8 cellular contexts compared by ENCODE assay signal in the genomic region with DNA sequence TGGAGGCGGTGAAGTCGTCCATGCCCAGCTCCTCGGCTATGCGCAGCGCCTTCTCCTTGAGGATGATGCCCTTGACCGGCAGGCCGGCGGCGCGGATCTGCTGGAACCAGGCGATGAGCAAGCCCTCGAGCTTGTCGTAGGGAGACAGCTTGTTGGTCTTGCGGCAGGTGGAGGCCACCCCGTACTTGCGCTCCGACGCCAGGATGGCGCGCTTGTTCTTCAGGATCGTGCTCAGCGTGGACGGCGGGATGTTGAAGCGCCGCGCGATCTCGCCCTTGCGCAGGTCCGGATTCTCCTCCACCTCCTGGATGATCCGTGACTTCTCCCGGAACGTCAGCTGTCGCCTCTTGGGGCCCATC. TPM values are rescaled to one million over a fixed set of nuclear protein-coding genes. Genes with fewer than 3 reads are reported as not detected.
DNase-seq lines count a peak whose midpoint lies in the region; ATAC-seq and TF ChIP-seq lines count a peak whose summit lies in the region.

No MANE protein-coding gene starts in this region.

- intact Hi-C loops in CD4-positive, alpha-beta T cell (cut with DNase I, micrococcal nuclease) = loop anchor here in 1 of 2 experiments (1.0 to 2.0 kb wide), 3 partner anchors 34 to 69 kb away; partner anchors contain the start of genes AP5S1 and MAVS
- intact Hi-C loops in colonic mucosa (cut with DNase I) = loop anchor here (5.0 kb wide), 1 partner anchor 66 kb away; no protein-coding TSS in a partner anchor
- intact Hi-C loops in lower lobe of right lung (cut with DNase I) = no loop called here

- POLR2A ChIA-PET in CD4-positive, alpha-beta T cell (lab: Charles Lee) = interaction anchor here (1.1 to 8.5 kb wide), 9 partner anchors 8 to 71 kb away, joined by 3 to 89 read pairs (median 16); partner anchors contain the start of genes ADISSP, AP5S1 and CDC25B

- H3K9me3 Mint-ChIP-seq in CD4-positive, alpha-beta T cell = no peaks in the 10 kb centered on the region
- no peaks in the 10 kb centered on the region for H3K9me3 Mint-ChIP-seq in T-helper 1 cell treated with Interleukin-12 subunit alpha and Interleukin-12 subunit beta and Interleukin-4 antibody, amounts not matched to agents 30 μg/mL and 1 μg/mL, for 36 hours

- TF ChIP-seq CTCF in CD4-positive, alpha-beta T cell (IDR thresholded peaks at IDR 0.05) = no peak
- no peak for TF ChIP-seq CTCF in colonic mucosa (IDR thresholded peaks at IDR 0.05)
- no peak for TF ChIP-seq CTCF in lower lobe of right lung (IDR thresholded peaks at IDR 0.05)

- no peaks in the 10 kb centered on the region for H3K27me3 ChIP-seq in CD4-positive, alpha-beta T cell (ENCODE audit: control insufficient read depth, insufficient read depth, low read length)
- H3K27me3 ChIP-seq in colonic mucosa = no peaks in the 10 kb centered on the region
- no peaks in the 10 kb centered on the region for H3K27me3 ChIP-seq in lower lobe of right lung (ENCODE audit: low read depth)

- H3K36me3 ChIP-seq in colonic mucosa (no peaks in the 10 kb centered on the region), lower lobe of right lung (peaks cover 13% of the 10 kb centered on the region)

- ATAC-seq in CD4-positive, alpha-beta T cell (ENCODE audit: poor library complexity) = peak; percentile 41
- ATAC-seq in lower lobe of right lung (peak; percentile 9 to 18), GM18870 (IDR thresholded peaks at IDR 0.05; ENCODE audit: unreplicated experiment) (no peak)

- H3K4me1 ChIP-seq in colonic mucosa (peaks cover 20% of the 10 kb centered on the region), lower lobe of right lung (peaks cover 45% of the 10 kb centered on the region)

- no peaks in the 10 kb centered on the region for H3K36me3 Mint-ChIP-seq in CD4-positive, alpha-beta T cell (ENCODE audit: low read depth)
- H3K36me3 Mint-ChIP-seq in T-helper 1 cell treated with Interleukin-12 subunit alpha and Interleukin-12 subunit beta and Interleukin-4 antibody, amounts not matched to agents 30 μg/mL and 1 μg/mL, for 36 hours (ENCODE audit: low read depth) = peaks cover 8% of the 10 kb centered on the region

- H3K27ac Mint-ChIP-seq in CD4-positive, alpha-beta T cell = peak overlapping the region; percentile 49
- H3K27ac Mint-ChIP-seq in T-helper 1 cell treated with Interleukin-12 subunit alpha and Interleukin-12 subunit beta and Interleukin-4 antibody, amounts not matched to agents 30 μg/mL and 1 μg/mL, for 36 hours = peak overlapping the region; percentile 77

- H3K27ac ChIP-seq in CD4-positive, alpha-beta T cell (ENCODE audit: low read depth, low read length) = peak overlapping the region; percentile 70
- H3K27ac ChIP-seq in colonic mucosa = peak overlapping the region; percentile 38
- peak overlapping the region; percentile 87 for H3K27ac ChIP-seq in lower lobe of right lung
- peak overlapping the region; percentile 46 for H3K27ac ChIP-seq in temporal lobe (ENCODE audit: low read depth, low read length)

- CTCF ChIA-PET in CD4-positive, alpha-beta T cell (lab: Charles Lee) = interaction anchor here (0.6 to 4.3 kb wide), 12 partner anchors 8 to 299 kb away, joined by 3 to 59 read pairs (median 5); partner anchors contain the start of genes ADISSP, AP5S1 and CDC25B

- DNase-seq in CD4-positive, alpha-beta T cell = peak in 6 of 10 experiments; percentile 29 to 52 (median 40)
- DNase-seq in GM19238 (ENCODE audit: insufficient read length, low spot score) = peak; percentile 61
- peak; percentile 67 for DNase-seq in HK-2 (ENCODE audit: unreplicated experiment)
- DNase-seq in colonic mucosa = no peak
- DNase-seq in lower lobe of right lung = peak; percentile 77

- peak overlapping the region; percentile 85 for H3K4me3 Mint-ChIP-seq in CD4-positive, alpha-beta T cell
- peak overlapping the region; percentile 83 for H3K4me3 Mint-ChIP-seq in T-helper 1 cell treated with Interleukin-12 subunit alpha and Interleukin-12 subunit beta and Interleukin-4 antibody, amounts not matched to agents 30 μg/mL and 1 μg/mL, for 36 hours

- H3K27me3 Mint-ChIP-seq in CD4-positive, alpha-beta T cell = no peaks in the 10 kb centered on the region
- H3K27me3 Mint-ChIP-seq in T-helper 1 cell treated with Interleukin-12 subunit alpha and Interleukin-12 subunit beta and Interleukin-4 antibody, amounts not matched to agents 30 μg/mL and 1 μg/mL, for 36 hours (ENCODE audit: low read depth) = peaks cover 4% of the 10 kb centered on the region

- H3K4me1 Mint-ChIP-seq in CD4-positive, alpha-beta T cell (ENCODE audit: low read depth) = peaks cover 46% of the 10 kb centered on the region
- peaks cover 35% of the 10 kb centered on the region for H3K4me1 Mint-ChIP-seq in T-helper 1 cell treated with Interleukin-12 subunit alpha and Interleukin-12 subunit beta and Interleukin-4 antibody, amounts not matched to agents 30 μg/mL and 1 μg/mL, for 36 hours (ENCODE audit: low read depth)

- no peaks in the 10 kb centered on the region for H3K9me3 ChIP-seq in CD4-positive, alpha-beta T cell (ENCODE audit: control insufficient read depth, low read length)
- H3K9me3 ChIP-seq in colonic mucosa (no peaks in the 10 kb centered on the region), lower lobe of right lung (no peaks in the 10 kb centered on the region)

- H3K9ac ChIP-seq in colonic mucosa (ENCODE audit: low read depth in 2 of 2, low read length in 2 of 2) = peak overlapping the region; percentile 79 to 83

- H3K4me3 ChIP-seq in colonic mucosa = peak overlapping the region; percentile 55
- peak overlapping the region; percentile 83 for H3K4me3 ChIP-seq in lower lobe of right lung

RNA-seq across cellular contexts. Expression of gene CENPB, which starts 0.4 kb away (rescaled TPM):
- 10 to 100 TPM; 25.1 to 25.3 TPM for total RNA-seq in CD4-positive, alpha-beta T cell
- total RNA-seq in colonic mucosa (10 to 100 TPM; 65.6 to 93.3 TPM), lower lobe of right lung (76.2 TPM), temporal lobe (31.0 TPM)

RNA-seq across cellular contexts. Expression of gene SPEF1, which starts 4.9 kb away (rescaled TPM):
- total RNA-seq in CD4-positive, alpha-beta T cell = not detected
- total RNA-seq in colonic mucosa (not detected), lower lobe of right lung (3.9 TPM), temporal lobe (0.98 TPM)

RNA-seq across cellular contexts. Expression of gene CDC25B, which starts 10.0 kb away (rescaled TPM):
- total RNA-seq in CD4-positive, alpha-beta T cell = 100 to 1,000 TPM; 144 TPM
- total RNA-seq in colonic mucosa = 10 to 100 TPM; 41.9 to 65.5 TPM
- 97.7 TPM for total RNA-seq in lower lobe of right lung
- 6.6 TPM for total RNA-seq in temporal lobe

RNA-seq across cellular contexts. Expression of gene ADISSP, which starts 18.6 kb away (rescaled TPM):
- total RNA-seq in CD4-positive, alpha-beta T cell = 10 to 100 TPM; 11.2 to 11.6 TPM
- total RNA-seq in colonic mucosa (10 to 100 TPM; 20.6 to 37.7 TPM), lower lobe of right lung (33.2 TPM), temporal lobe (19.9 TPM)

RNA-seq across cellular contexts. Expression of gene AP5S1, which starts 34.2 kb away (rescaled TPM):
- total RNA-seq in CD4-positive, alpha-beta T cell = 1 to 10 TPM; 6.0 TPM
- 10 to 100 TPM; 11.7 to 20.2 TPM for total RNA-seq in colonic mucosa
- total RNA-seq in lower lobe of right lung = 11.1 TPM
- 4.2 TPM for total RNA-seq in temporal lobe
